18 cellular contexts compared by ENCODE assay signal in genomic region chr19:6249296-6249695, GRCh38. TPM values are rescaled to one million over a fixed set of nuclear protein-coding genes. Genes with fewer than 3 reads are reported as not detected.
DNase-seq lines count a peak whose midpoint lies in the region; ATAC-seq and TF ChIP-seq lines count a peak whose summit lies in the region.
"Had no signal": no experiment of that assay in that cellular context is flagged by ENCODE, and none has a peak within 500 bp of the region (broad histone marks: within the 10 kb centered on the region; RNA-seq: fewer than 3 reads in every experiment).

No MANE protein-coding gene starts in this region.

- H3K27me3 ChIP-seq in AG04450 (ENCODE audit: control insufficient read depth, insufficient read depth, low read length), result no peaks in the 10 kb centered on the region
- H3K27me3 ChIP-seq: neural progenitor cell had no signal

- BruUV-seq in OCI-LY7 (replicated peaks; lab: Mats Ljungman, UMichigan), result no TSS peak

- H3K27ac ChIP-seq in AG04450 (ENCODE audit: low read depth, low read length), result peak overlapping the region; percentile 12
- peak overlapping the region; percentile 27 for H3K27ac ChIP-seq in OCI-LY7 (ENCODE audit: low read depth, low read length, poor library complexity, severe bottlenecking)
- H3K27ac ChIP-seq: neural progenitor cell had no signal

- H3K4me2 ChIP-seq in OCI-LY7 (ENCODE audit: low read length), result peak overlapping the region; percentile 46
- H3K4me2 ChIP-seq: neural progenitor cell had no signal

- H3K4me3 ChIP-seq in AG04450 (ENCODE audit: low read depth, low read length), result no peak overlapping the region
- H3K4me3 ChIP-seq in OCI-LY7 (ENCODE audit: low read depth, low read length, poor library complexity, severe bottlenecking), result no peak overlapping the region
- no peak overlapping the region for H3K4me3 ChIP-seq in fibroblast of mammary gland (ENCODE audit: control insufficient read depth, low read depth, low read length)
- H3K4me3 ChIP-seq: HAP-1, neural progenitor cell had no signal

- CTCF ChIA-PET in AG04450 (lab: Charles Lee) (interaction anchor here (1.8 kb wide), 1 partner anchor 31 kb away, joined by 7 read pairs; no protein-coding TSS in a partner anchor), OCI-LY7 (lab: Charles Lee; ENCODE audit: unreplicated experiment) (no interaction called here)

- peaks cover 28% of the 10 kb centered on the region for H3K36me3 Mint-ChIP-seq in neural crest cell (ENCODE audit: low read depth)

- intact Hi-C loops in OCI-LY7 (cut with micrococcal nuclease; ENCODE audit: unreplicated experiment), result no loop called here

- H2AFZ ChIP-seq in OCI-LY7 (ENCODE audit: low read length), result no peak overlapping the region
- H2AFZ ChIP-seq: neural progenitor cell had no signal

- H3K9me3 ChIP-seq in AG04450 (ENCODE audit: control insufficient read depth, insufficient read depth, low read length) (peaks cover 5% of the 10 kb centered on the region), OCI-LY7 (ENCODE audit: low read length) (peaks cover 18% of the 10 kb centered on the region; the same call in 1 of the 2 replicates)
- H3K9me3 ChIP-seq: HAP-1 had no signal

- no peaks in the 10 kb centered on the region for H3K27me3 Mint-ChIP-seq in neural crest cell (ENCODE audit: low read depth)
- H3K27me3 Mint-ChIP-seq: stimulated activated naive CD8-positive, alpha-beta T cell treated with anti-CD3 and anti-CD28 coated beads, Interleukin-15, Interleukin-2, amounts not matched to agents 100 ng/mL and 50 ng/mL, for 24 hours had no signal

- peak overlapping the region; percentile 78 for H3K27ac Mint-ChIP-seq in neural crest cell (ENCODE audit: unreplicated experiment)
- H3K27ac Mint-ChIP-seq: neural progenitor cell had no signal

- peaks cover 91% of the 10 kb centered on the region for H3K79me2 ChIP-seq in OCI-LY7 (ENCODE audit: insufficient read depth, low read depth, low read length)

- H3K36me3 ChIP-seq in OCI-LY7 (ENCODE audit: insufficient read depth, low read length), result peaks cover 45% of the 10 kb centered on the region

- no peak overlapping the region for H3K4me3 Mint-ChIP-seq in neural crest cell
- H3K4me3 Mint-ChIP-seq: neural progenitor cell; stimulated activated naive CD8-positive, alpha-beta T cell treated with anti-CD3 and anti-CD28 coated beads, Interleukin-15, Interleukin-2, amounts not matched to agents 100 ng/mL and 50 ng/mL, for 24 hours had no signal

- H3K4me1 ChIP-seq in OCI-LY7 (ENCODE audit: insufficient read depth, low read length, poor library complexity, severe bottlenecking), result peaks cover 42% of the 10 kb centered on the region
- H3K4me1 ChIP-seq: HAP-1 had no signal

- ATAC-seq in GM19463 (IDR thresholded peaks at IDR 0.05; ENCODE audit: unreplicated experiment), result no peak

- peaks cover 11% of the 10 kb centered on the region for H3K9me3 Mint-ChIP-seq in neural crest cell
- H3K9me3 Mint-ChIP-seq: activated naive CD4-positive, alpha-beta T cell treated with anti-CD3 and anti-CD28 coated beads, Interleukin-2, amount 50 U/mL, for 72 hours; stimulated activated naive CD8-positive, alpha-beta T cell treated with anti-CD3 and anti-CD28 coated beads, Interleukin-15, Interleukin-2, amounts not matched to agents 100 ng/mL and 50 ng/mL, for 24 hours had no signal

- peaks cover 49% of the 10 kb centered on the region for H3K4me1 Mint-ChIP-seq in neural crest cell

- H4K20me1 ChIP-seq in OCI-LY7 (ENCODE audit: insufficient read depth, low read length), result no peaks in the 10 kb centered on the region

- H3K9me2 ChIP-seq in OCI-LY7 (ENCODE audit: insufficient read depth, low read length), result no peaks in the 10 kb centered on the region

- TF ChIP-seq CTCF in AG04450 (IDR thresholded peaks at IDR 0.05; ENCODE audit: low read depth, low read length), result no peak
- TF ChIP-seq CTCF in OCI-LY7 (conservative IDR thresholded peaks at IDR 0.05; ENCODE audit: low read length), result no peak
- TF ChIP-seq CTCF in fibroblast of mammary gland (conservative IDR thresholded peaks at IDR 0.05; ENCODE audit: control insufficient read depth, insufficient read depth, low read depth, low read length), result no peak
- no peak for TF ChIP-seq CTCF in neural crest cell (conservative IDR thresholded peaks at IDR 0.05)

- DNase-seq in AG04450 (ENCODE audit: low read depth, low spot score) (no peak), OCI-LY7 (ENCODE audit: low spot score) (peak; percentile 24), fibroblast of mammary gland (ENCODE audit: low read depth) (peak; percentile 34), neural crest cell (ENCODE audit: low read depth, low spot score) (no peak), NCI-H1417 treated with DMSO at 0.1 percent for 48 hours (lab: John Stamatoyannopoulos, UW) (no peak), AG20443 (ENCODE audit: low spot score) (no peak)
- no peak for DNase-seq in activated CD4-positive, alpha-beta T cell treated with anti-CD3 and anti-CD28 coated beads for 1 hour
- DNase-seq: ACHN; activated CD8-positive, alpha-beta memory T cell treated with anti-CD3 and anti-CD28 coated beads, Interleukin-2, amount 50 U/mL, for 4 hours; erythroblast; Karpas-422; NCI-H1436; NCI-H510A treated with DMSO at 0.1 percent for 48 hours had no signal

- POLR2A ChIA-PET in AG04450 (lab: Yijun Ruan, JAX), result no interaction called here
- POLR2A ChIA-PET in OCI-LY7 (lab: Charles Lee), result no interaction called here

RNA-seq across cellular contexts. Expression of gene MLLT1, which starts 30.5 kb away (rescaled TPM):
- 12.3 and 15.3 TPM in 2 replicates for polyA plus RNA-seq in AG04450 (2011; rRNA removed)
- 17.5 and 18.0 TPM in 2 replicates for polyA minus RNA-seq in AG04450 (2011; rRNA and poly(A)+ RNA removed)
- 14.3 and 17.5 TPM in 2 replicates for total RNA-seq in OCI-LY7 (2014; rRNA removed; shearing (Covaris generic))
- total RNA-seq in OCI-LY7 (2022), result 55.5 and 56.0 TPM in 2 replicates
- 86.4 and 96.5 TPM in 2 replicates for total RNA-seq in neural crest cell

Comparison
In these comparisons a context has a peak if more than half of its experiments do, and no peak if none do; other contexts are left out.
1. DNase-seq: peak in OCI-LY7 (single experiment) and fibroblast of mammary gland (single experiment); none in AG04450 (single experiment), neural crest cell (single experiment), NCI-H1417 treated with DMSO at 0.1 percent for 48 hours (single experiment), activated CD4-positive, alpha-beta T cell treated with anti-CD3 and anti-CD28 coated beads for 1 hour (single experiment) and AG20443 (single experiment).